Comparison of ENCODE assay signal across 27 cellular contexts in the genomic region with DNA sequence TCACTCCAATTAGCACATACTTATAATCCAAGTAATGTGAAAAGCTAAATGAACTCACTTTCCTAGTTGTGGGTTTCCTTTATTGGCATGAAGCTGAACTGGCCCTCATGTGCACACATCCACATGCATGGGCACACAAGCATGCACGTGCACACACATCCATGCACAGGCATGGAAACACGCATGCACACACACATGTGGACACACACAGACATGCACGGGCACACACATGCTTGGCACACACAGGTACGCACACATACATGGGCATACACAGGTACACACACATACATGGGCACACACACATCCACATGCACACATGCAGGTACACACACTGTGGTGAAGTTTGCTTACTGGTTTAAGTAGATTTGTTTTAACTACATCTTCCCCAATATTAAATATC. TPM values are rescaled to one million over a fixed set of nuclear protein-coding genes. Genes with fewer than 3 reads are reported as not detected.
"Had no signal": no experiment of that assay in that cellular context is flagged by ENCODE, and none has a peak within 500 bp of the region (broad histone marks: within the 10 kb centered on the region; RNA-seq: fewer than 3 reads in every experiment).

No MANE protein-coding gene starts in this region.

- ATAC-seq: activated CD4-positive, CD25-positive, alpha-beta regulatory T cell treated with anti-CD3 and anti-CD28 coated beads, Interleukin-2, amount 50 U/mL, for 24 hours; activated CD8-positive, alpha-beta T cell treated with anti-CD3 and anti-CD28 coated beads, Interleukin-2, amount 10 ng/mL, durations not matched to agents 7 days and 5 days; Panc1; Right ventricle myocardium inferior had no signal

- H3K9me3 Mint-ChIP-seq: activated naive CD8-positive, alpha-beta T cell treated with anti-CD3 and anti-CD28 coated beads, Interleukin-2, amount 10 ng/mL, durations not matched to agents 7 days and 5 days had no signal

- H3K27ac ChIP-seq: adrenal gland, breast epithelium, SK-N-MC had no signal

- H3K36me3 ChIP-seq: adrenal gland, breast epithelium had no signal

- H3K27me3 Mint-ChIP-seq: activated naive CD8-positive, alpha-beta T cell treated with anti-CD3 and anti-CD28 coated beads, Interleukin-2, amount 10 ng/mL, durations not matched to agents 7 days and 5 days had no signal

- H3K4me1 ChIP-seq: adrenal gland, breast epithelium had no signal

- H3K4me3 Mint-ChIP-seq: activated CD8-positive, alpha-beta T cell treated with anti-CD3 and anti-CD28 coated beads, Interleukin-2, amount 10 ng/mL, durations not matched to agents 7 days and 5 days; activated naive CD8-positive, alpha-beta T cell treated with anti-CD3 and anti-CD28 coated beads, Interleukin-2, amount 10 ng/mL, durations not matched to agents 7 days and 5 days; T-cell had no signal

- DNase-seq: activated CD4-positive, alpha-beta T cell treated with anti-CD3 and anti-CD28 coated beads for 48 hours; activated CD4-positive, alpha-beta T cell treated with anti-CD3 and anti-CD28 coated beads, Interleukin-2, amount 50 U/mL, for 4 hours; activated CD8-positive, alpha-beta memory T cell treated with anti-CD3 and anti-CD28 coated beads, Interleukin-2, amount 50 U/mL, for 48 hours; activated CD8-positive, alpha-beta T cell treated with anti-CD3 and anti-CD28 coated beads, Interleukin-2, amount 10 ng/mL, durations not matched to agents 7 days and 5 days; activated naive CD4-positive, alpha-beta T cell treated with anti-CD3 and anti-CD28 coated beads, Interleukin-2, amount 50 U/mL, for 16 hours; activated naive CD8-positive, alpha-beta T cell treated with anti-CD3 and anti-CD28 coated beads, Interleukin-2, amount 10 ng/mL, durations not matched to agents 7 days and 5 days; activated T-cell treated with anti-CD3 and anti-CD28 coated beads, Interleukin-2, amount 50 U/mL, for 1 hour; central memory CD4-positive, alpha-beta T cell; Kasumi-1; NCI-H1694 treated with DMSO at 0.1 percent for 48 hours; NCI-H2029 treated with DMSO at 0.1 percent for 48 hours; NCI-H345; NCI-H510A; NCI-H526 treated with DMSO at 0.1 percent for 48 hours; NCI-H82; NK-92 treated with Interleukin-12 subunit alpha and Interleukin-12 subunit beta, amount 100 ng/mL, for 24 hours; OCI-M1; RPMI8226; T-cell; T1000 had no signal

- H3K27me3 ChIP-seq: adrenal gland had no signal

- H3K4me1 Mint-ChIP-seq: activated naive CD8-positive, alpha-beta T cell treated with anti-CD3 and anti-CD28 coated beads, Interleukin-2, amount 10 ng/mL, durations not matched to agents 7 days and 5 days; T-cell had no signal

- H3K9me3 ChIP-seq: adrenal gland, breast epithelium had no signal

- H3K27ac Mint-ChIP-seq: activated CD8-positive, alpha-beta T cell treated with anti-CD3 and anti-CD28 coated beads, Interleukin-2, amount 10 ng/mL, durations not matched to agents 7 days and 5 days; activated naive CD8-positive, alpha-beta T cell treated with anti-CD3 and anti-CD28 coated beads, Interleukin-2, amount 10 ng/mL, durations not matched to agents 7 days and 5 days; T-cell had no signal

- FAIRE-seq: TTC549 had no signal

- H3K4me3 ChIP-seq: adrenal gland, breast epithelium, SK-N-MC had no signal

- H3K36me3 Mint-ChIP-seq: activated naive CD8-positive, alpha-beta T cell treated with anti-CD3 and anti-CD28 coated beads, Interleukin-2, amount 10 ng/mL, durations not matched to agents 7 days and 5 days; T-cell had no signal

RNA-seq across cellular contexts. Expression of gene SYNDIG1, which starts 23.8 kb away (rescaled TPM):
- total RNA-seq: activated CD8-positive, alpha-beta T cell treated with anti-CD3 and anti-CD28 coated beads, Interleukin-2, amount 10 ng/mL, durations not matched to agents 7 days and 5 days; activated naive CD8-positive, alpha-beta T cell treated with anti-CD3 and anti-CD28 coated beads, Interleukin-2, amount 10 ng/mL, durations not matched to agents 7 days and 5 days; T-cell had no signal
